In genomic region chrX:133792198-133792953, GRCh38 we compare ENCODE assay signal across 8 cellular contexts.
DNase-seq lines count a peak whose midpoint lies in the region; ATAC-seq and TF ChIP-seq lines count a peak whose summit lies in the region.

No MANE protein-coding gene starts in this region.

- H3K27ac Mint-ChIP-seq in GM23338, result no peak overlapping the region

- H3K27me3 Mint-ChIP-seq in GM23338 (ENCODE audit: insufficient read depth, low read depth, poor library complexity), result peaks cover 1% of the 10 kb centered on the region

- no peaks in the 10 kb centered on the region for H3F3A ChIP-seq in GM23338 (replicated peaks; ENCODE audit: low read depth)

- H3K4me3 ChIP-seq in GM23338, result no peak overlapping the region
- peak overlapping the region; percentile 36 for H3K4me3 ChIP-seq in right cardiac atrium (ENCODE audit: low read length)

- H3K36me3 ChIP-seq in GM23338 (ENCODE audit: insufficient read depth), result no peaks in the 10 kb centered on the region

- peak; percentile 61 for DNase-seq in Daoy (ENCODE audit: low read depth)
- DNase-seq in GM23338 (ENCODE audit: low spot score), result peak; percentile 88
- peak; percentile 30 for DNase-seq in MV-4-11 (lab: John Stamatoyannopoulos, UW)
- DNase-seq in SW 1271 (lab: John Stamatoyannopoulos, UW), result peak; percentile 25 to 57
- DNase-seq in amniotic epithelial cell (ENCODE audit: low read depth), result peak; percentile 47
- peak; percentile 57 to 83 (median 68) for DNase-seq in right cardiac atrium
- DNase-seq in retina, result peak; percentile 84

- H3K4me2 ChIP-seq in GM23338, result no peak overlapping the region

- H3K4me1 Mint-ChIP-seq in GM23338, result peaks cover 15% of the 10 kb centered on the region; the same call in 2 of the 3 replicates

- no peaks in the 10 kb centered on the region for H3K9me3 Mint-ChIP-seq in GM23338

- H3K27ac ChIP-seq in GM23338 (ENCODE audit: low read depth), result no peak overlapping the region
- no peak overlapping the region for H3K27ac ChIP-seq in right cardiac atrium (ENCODE audit: low read length)

- no peaks in the 10 kb centered on the region for H3K9me2 ChIP-seq in GM23338 (ENCODE audit: insufficient read depth)

- no peak overlapping the region for H2AFZ ChIP-seq in GM23338

- H3K4me3 Mint-ChIP-seq in GM23338, result peak overlapping the region; percentile 57; the same call in 2 of the 3 replicates

- intact Hi-C loops in right cardiac atrium (cut with DNase I), result loop anchor here in 1 of 4 donors (5.0 kb wide), 1 partner anchor 235 kb away; no protein-coding TSS in a partner anchor

- no peaks in the 10 kb centered on the region for H4K20me1 ChIP-seq in GM23338 (replicated peaks; ENCODE audit: insufficient read depth)

- 0% methylated on average over 7 of the region's 7 CpGs for WGBS in right cardiac atrium

- peak; percentile 88 to 93 for TF ChIP-seq CTCF in GM23338 (conservative IDR thresholded peaks at IDR 0.05; ENCODE audit: low read depth in 2 of 2)

- no peaks in the 10 kb centered on the region for H3K79me2 ChIP-seq in GM23338 (replicated peaks; ENCODE audit: insufficient read depth)

- peak; percentile 93 for ATAC-seq in GM23338
- ATAC-seq in right cardiac atrium, result peak; percentile 78 to 81
- no peak for ATAC-seq in GM21528 (IDR thresholded peaks at IDR 0.05; ENCODE audit: low FRiP score, unreplicated experiment)

- no peaks in the 10 kb centered on the region for H3K36me3 Mint-ChIP-seq in GM23338 (ENCODE audit: low read depth)

- H3K4me1 ChIP-seq in GM23338 (ENCODE audit: insufficient read depth) (no peaks in the 10 kb centered on the region), right cardiac atrium (ENCODE audit: control insufficient read depth, insufficient read depth, low read length) (no peaks in the 10 kb centered on the region)

- H3K27me3 ChIP-seq in GM23338 (ENCODE audit: insufficient read depth) (no peaks in the 10 kb centered on the region), right cardiac atrium (ENCODE audit: control insufficient read depth, insufficient read depth) (no peaks in the 10 kb centered on the region)

- H3K9me3 ChIP-seq in right cardiac atrium (ENCODE audit: control insufficient read depth, low read length), result no peaks in the 10 kb centered on the region

TF ChIP-seq in GM23338, 12 proteins besides CTCF, POLR2A, EP300 and RAD21:
- TF ChIP-seq ZNF114 (CRISPR knock-in tag; IDR thresholded peaks at IDR 0.05), result no peak
- no peak for TF ChIP-seq CREB1 (CRISPR knock-in tag; IDR thresholded peaks at IDR 0.05; ENCODE audit: low read depth)
- TF ChIP-seq POLR2AphosphoS5 (IDR thresholded peaks at IDR 0.05; ENCODE audit: low read depth), result no peak
- TF ChIP-seq NANOG (IDR thresholded peaks at IDR 0.05; ENCODE audit: borderline replicate concordance), result no peak
- TF ChIP-seq ZNF331 (CRISPR knock-in tag; IDR thresholded peaks at IDR 0.05; ENCODE audit: low read depth), result no peak
- no peak for TF ChIP-seq EZH2 (IDR thresholded peaks at IDR 0.05; ENCODE audit: low read depth, unreplicated experiment)
- TF ChIP-seq REST (IDR thresholded peaks at IDR 0.05; ENCODE audit: unreplicated experiment), result no peak
- no peak for TF ChIP-seq ZNF462 (CRISPR knock-in tag; IDR thresholded peaks at IDR 0.05)

Comparison
In these comparisons a context has a peak if more than half of its experiments do, and no peak if none do; other contexts are left out.
1. DNase-seq: peak in every context shown above with its lines; median percentile 88 in GM23338; 84 in retina; 68 in right cardiac atrium; 61 in Daoy; 47 in amniotic epithelial cell; 41 in SW 1271; 30 in MV-4-11.